1 cellular context compared by ENCODE assay signal in the genomic region with DNA sequence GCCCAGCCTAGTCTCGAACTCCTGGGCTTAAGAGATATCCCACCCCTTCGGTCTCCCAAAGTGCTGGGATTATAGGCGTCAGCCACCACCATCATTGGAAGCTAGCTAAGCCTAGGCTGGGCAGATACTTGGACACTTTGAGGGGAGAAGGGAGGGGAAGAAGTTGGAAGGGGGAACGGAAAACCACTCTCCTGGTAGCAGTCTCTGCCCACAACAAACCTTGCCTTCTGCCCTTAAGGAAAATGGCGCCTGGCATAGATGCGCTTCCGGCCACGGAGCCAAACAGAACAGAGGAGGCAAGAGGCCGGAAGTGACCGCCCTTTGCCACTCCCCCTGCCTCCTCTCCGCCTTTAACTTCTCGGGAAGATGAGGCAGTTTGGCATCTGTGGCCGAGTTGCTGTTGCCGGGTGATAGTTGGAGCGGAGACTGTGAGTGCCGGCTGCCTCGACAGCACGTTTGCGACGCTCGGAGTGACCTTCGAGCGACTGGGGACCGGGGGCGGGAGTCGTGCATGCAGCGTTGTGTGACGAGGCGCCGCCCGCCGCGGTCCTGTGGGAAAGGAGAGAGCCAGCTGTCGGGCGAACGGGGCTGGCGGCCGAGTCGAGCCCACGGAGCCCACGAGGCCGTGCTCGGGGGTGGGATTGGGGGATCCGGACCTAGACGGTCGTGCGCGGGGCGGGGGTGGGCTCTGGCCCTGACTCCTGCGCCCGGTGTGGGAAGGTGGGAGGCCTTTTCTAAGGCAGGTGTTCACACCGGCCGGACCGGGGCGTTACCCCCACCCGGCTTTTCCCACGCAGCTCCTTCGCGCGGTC.
TF ChIP-seq lines count a peak whose summit lies in the region.

A gene (plus strand): TSS at position 327 of the 812 bp plus-strand sequence. CDS start 1,143 bp downstream, outside the sequence.

TF ChIP-seq in K562, 482 proteins besides CTCF, POLR2A, EP300 and RAD21 (continued from another document and continues in another):
- TF ChIP-seq TOE1 (IDR thresholded peaks at IDR 0.05; ENCODE audit: borderline replicate concordance) (peak; percentile 15; the same call in 1 of the 2 replicates), TOE1 (CRISPR knock-in tag; IDR thresholded peaks at IDR 0.05; ENCODE audit: borderline replicate concordance, low read depth) (no peak), U2AF2 (optimal IDR thresholded peaks at IDR 0.05; ENCODE audit: low read depth, low read length) (no peak), BDP1 (IDR thresholded peaks at IDR 0.05; ENCODE audit: insufficient read depth, insufficient read length) (no peak), POLR2G (IDR thresholded peaks at IDR 0.05; ENCODE audit: low read depth, low read length) (peak; percentile 94), ZNF431 (CRISPR knock-in tag; IDR thresholded peaks at IDR 0.05) (no peak), SIN3A (IDR thresholded peaks at IDR 0.05; ENCODE audit: borderline replicate concordance in 2 of 2, control insufficient read depth in 1 of 2, low read depth in 2 of 2, low read length in 2 of 2) (peak; percentile 71 to 78; a peak in 3 of 4 replicates), CREM (IDR thresholded peaks at IDR 0.05; ENCODE audit: low read depth) (peak; percentile 83), ZNF165 (CRISPR knock-in tag; IDR thresholded peaks at IDR 0.05; ENCODE audit: borderline replicate concordance) (no peak), TAF1 (IDR thresholded peaks at IDR 0.05; ENCODE audit: control insufficient read depth, extremely low read depth, insufficient read depth, low read length, severe bottlenecking) (peak; percentile 52), FOSL1 (tag; conservative IDR thresholded peaks at IDR 0.05) (0 out of 2 replicates have a peak, but pooled peaks have one; percentile 35), ADNP (tag; IDR thresholded peaks at IDR 0.05) (no peak), HOXB6 (CRISPR knock-in tag; IDR thresholded peaks at IDR 0.05; ENCODE audit: borderline replicate concordance) (no peak), MEF2D (tag; conservative IDR thresholded peaks at IDR 0.05; ENCODE audit: low read depth) (no peak), SMAD2 (IDR thresholded peaks at IDR 0.05; ENCODE audit: low read depth, low read length) (no peak), ZBED1 (IDR thresholded peaks at IDR 0.05) (no peak), EZH2 (IDR thresholded peaks at IDR 0.05; ENCODE audit: borderline replicate concordance, low read depth, low read length) (no peak), IFI16 (CRISPR knock-in tag; IDR thresholded peaks at IDR 0.05) (no peak), SNRNP70 (optimal IDR thresholded peaks at IDR 0.05; ENCODE audit: low read depth, low read length) (no peak), CBX8 (IDR thresholded peaks at IDR 0.05; ENCODE audit: borderline replicate concordance, extremely low read depth, low read depth, low read length, poor library complexity, severe bottlenecking) (no peak), BCOR (IDR thresholded peaks at IDR 0.05) (no peak), ZNF3 (CRISPR knock-in tag; IDR thresholded peaks at IDR 0.05) (no peak), CBX1 (IDR thresholded peaks at IDR 0.05; ENCODE audit: low read depth) (0 out of 2 replicates have a peak, but pooled peaks have one; percentile 71), KDM5B (IDR thresholded peaks at IDR 0.05; ENCODE audit: insufficient replicate concordance, low read depth, low read length) (peak; percentile 73), ZNF785 (CRISPR knock-in tag; IDR thresholded peaks at IDR 0.05) (no peak), TCF3 (CRISPR knock-in tag; IDR thresholded peaks at IDR 0.05) (no peak; the same call in 1 of the 2 replicates), ZNF140 (CRISPR knock-in tag; IDR thresholded peaks at IDR 0.05) (no peak), PHTF2 (CRISPR knock-in tag; IDR thresholded peaks at IDR 0.05) (no peak), ZNF146 (CRISPR knock-in tag; IDR thresholded peaks at IDR 0.05; ENCODE audit: unreplicated experiment) (no peak), NR4A1 (CRISPR knock-in tag; IDR thresholded peaks at IDR 0.05) (no peak), NR4A1 (tag; IDR thresholded peaks at IDR 0.05) (no peak), OTX1 (CRISPR knock-in tag; IDR thresholded peaks at IDR 0.05) (no peak)
- TF ChIP-seq, protein P1, sequence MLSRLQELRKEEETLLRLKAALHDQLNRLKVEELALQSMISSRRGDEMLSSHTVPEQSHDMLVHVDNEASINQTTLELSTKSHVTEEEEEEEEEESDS (CRISPR knock-in tag; IDR thresholded peaks at IDR 0.05) = no peak
- TF ChIP-seq, protein P2, sequence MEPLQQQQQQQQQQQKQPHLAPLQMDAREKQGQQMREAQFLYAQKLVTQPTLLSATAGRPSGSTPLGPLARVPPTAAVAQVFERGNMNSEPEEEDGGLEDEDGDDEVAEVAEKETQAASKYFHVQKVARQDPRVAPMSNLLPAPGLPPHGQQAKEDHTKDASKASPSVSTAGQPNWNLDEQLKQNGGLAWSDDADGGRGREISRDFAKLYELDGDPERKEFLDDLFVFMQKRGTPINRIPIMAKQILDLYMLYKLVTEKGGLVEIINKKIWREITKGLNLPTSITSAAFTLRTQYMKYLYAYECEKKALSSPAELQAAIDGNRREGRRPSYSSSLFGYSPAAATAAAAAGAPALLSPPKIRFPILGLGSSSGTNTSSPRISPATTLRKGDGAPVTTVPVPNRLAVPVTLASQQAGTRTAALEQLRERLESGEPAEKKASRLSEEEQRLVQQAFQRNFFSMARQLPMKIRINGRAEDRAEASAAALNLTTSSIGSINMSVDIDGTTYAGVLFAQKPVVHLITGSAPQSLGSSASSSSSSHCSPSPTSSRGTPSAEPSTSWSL (CRISPR knock-in tag; IDR thresholded peaks at IDR 0.05; ENCODE audit: borderline replicate concordance) = no peak
- TF ChIP-seq, protein P3, sequence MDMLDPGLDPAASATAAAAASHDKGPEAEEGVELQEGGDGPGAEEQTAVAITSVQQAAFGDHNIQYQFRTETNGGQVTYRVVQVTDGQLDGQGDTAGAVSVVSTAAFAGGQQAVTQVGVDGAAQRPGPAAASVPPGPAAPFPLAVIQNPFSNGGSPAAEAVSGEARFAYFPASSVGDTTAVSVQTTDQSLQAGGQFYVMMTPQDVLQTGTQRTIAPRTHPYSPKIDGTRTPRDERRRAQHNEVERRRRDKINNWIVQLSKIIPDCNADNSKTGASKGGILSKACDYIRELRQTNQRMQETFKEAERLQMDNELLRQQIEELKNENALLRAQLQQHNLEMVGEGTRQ (CRISPR knock-in tag; IDR thresholded peaks at IDR 0.05) = no peak
- TF ChIP-seq, protein P4, sequence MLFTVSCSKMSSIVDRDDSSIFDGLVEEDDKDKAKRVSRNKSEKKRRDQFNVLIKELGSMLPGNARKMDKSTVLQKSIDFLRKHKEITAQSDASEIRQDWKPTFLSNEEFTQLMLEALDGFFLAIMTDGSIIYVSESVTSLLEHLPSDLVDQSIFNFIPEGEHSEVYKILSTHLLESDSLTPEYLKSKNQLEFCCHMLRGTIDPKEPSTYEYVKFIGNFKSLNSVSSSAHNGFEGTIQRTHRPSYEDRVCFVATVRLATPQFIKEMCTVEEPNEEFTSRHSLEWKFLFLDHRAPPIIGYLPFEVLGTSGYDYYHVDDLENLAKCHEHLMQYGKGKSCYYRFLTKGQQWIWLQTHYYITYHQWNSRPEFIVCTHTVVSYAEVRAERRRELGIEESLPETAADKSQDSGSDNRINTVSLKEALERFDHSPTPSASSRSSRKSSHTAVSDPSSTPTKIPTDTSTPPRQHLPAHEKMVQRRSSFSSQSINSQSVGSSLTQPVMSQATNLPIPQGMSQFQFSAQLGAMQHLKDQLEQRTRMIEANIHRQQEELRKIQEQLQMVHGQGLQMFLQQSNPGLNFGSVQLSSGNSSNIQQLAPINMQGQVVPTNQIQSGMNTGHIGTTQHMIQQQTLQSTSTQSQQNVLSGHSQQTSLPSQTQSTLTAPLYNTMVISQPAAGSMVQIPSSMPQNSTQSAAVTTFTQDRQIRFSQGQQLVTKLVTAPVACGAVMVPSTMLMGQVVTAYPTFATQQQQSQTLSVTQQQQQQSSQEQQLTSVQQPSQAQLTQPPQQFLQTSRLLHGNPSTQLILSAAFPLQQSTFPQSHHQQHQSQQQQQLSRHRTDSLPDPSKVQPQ (CRISPR knock-in tag; IDR thresholded peaks at IDR 0.05; ENCODE audit: borderline replicate concordance) = no peak
- TF ChIP-seq, protein P5, sequence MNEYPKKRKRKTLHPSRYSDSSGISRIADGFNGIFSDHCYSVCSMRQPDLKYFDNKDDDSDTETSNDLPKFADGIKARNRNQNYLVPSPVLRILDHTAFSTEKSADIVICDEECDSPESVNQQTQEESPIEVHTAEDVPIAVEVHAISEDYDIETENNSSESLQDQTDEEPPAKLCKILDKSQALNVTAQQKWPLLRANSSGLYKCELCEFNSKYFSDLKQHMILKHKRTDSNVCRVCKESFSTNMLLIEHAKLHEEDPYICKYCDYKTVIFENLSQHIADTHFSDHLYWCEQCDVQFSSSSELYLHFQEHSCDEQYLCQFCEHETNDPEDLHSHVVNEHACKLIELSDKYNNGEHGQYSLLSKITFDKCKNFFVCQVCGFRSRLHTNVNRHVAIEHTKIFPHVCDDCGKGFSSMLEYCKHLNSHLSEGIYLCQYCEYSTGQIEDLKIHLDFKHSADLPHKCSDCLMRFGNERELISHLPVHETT (CRISPR knock-in tag; conservative IDR thresholded peaks at IDR 0.05 in 1 of 2, IDR thresholded peaks at IDR 0.05 in 1 of 2) = no peak
- TF ChIP-seq, protein P6, sequence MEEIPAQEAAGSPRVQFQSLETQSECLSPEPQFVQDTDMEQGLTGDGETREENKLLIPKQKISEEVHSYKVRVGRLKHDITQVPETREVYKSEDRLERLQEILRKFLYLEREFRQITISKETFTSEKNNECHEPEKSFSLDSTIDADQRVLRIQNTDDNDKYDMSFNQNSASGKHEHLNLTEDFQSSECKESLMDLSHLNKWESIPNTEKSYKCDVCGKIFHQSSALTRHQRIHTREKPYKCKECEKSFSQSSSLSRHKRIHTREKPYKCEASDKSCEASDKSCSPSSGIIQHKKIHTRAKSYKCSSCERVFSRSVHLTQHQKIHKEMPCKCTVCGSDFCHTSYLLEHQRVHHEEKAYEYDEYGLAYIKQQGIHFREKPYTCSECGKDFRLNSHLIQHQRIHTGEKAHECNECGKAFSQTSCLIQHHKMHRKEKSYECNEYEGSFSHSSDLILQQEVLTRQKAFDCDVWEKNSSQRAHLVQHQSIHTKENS (CRISPR knock-in tag; IDR thresholded peaks at IDR 0.05) = no peak
- TF ChIP-seq, protein P7, sequence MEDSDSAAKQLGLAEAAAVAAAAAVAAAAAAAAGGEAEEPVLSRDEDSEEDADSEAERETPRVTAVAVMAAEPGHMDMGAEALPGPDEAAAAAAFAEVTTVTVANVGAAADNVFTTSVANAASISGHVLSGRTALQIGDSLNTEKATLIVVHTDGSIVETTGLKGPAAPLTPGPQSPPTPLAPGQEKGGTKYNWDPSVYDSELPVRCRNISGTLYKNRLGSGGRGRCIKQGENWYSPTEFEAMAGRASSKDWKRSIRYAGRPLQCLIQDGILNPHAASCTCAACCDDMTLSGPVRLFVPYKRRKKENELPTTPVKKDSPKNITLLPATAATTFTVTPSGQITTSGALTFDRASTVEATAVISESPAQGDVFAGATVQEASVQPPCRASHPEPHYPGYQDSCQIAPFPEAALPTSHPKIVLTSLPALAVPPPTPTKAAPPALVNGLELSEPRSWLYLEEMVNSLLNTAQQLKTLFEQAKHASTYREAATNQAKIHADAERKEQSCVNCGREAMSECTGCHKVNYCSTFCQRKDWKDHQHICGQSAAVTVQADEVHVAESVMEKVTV (CRISPR knock-in tag; IDR thresholded peaks at IDR 0.05) = no peak
- TF ChIP-seq, protein P8, sequence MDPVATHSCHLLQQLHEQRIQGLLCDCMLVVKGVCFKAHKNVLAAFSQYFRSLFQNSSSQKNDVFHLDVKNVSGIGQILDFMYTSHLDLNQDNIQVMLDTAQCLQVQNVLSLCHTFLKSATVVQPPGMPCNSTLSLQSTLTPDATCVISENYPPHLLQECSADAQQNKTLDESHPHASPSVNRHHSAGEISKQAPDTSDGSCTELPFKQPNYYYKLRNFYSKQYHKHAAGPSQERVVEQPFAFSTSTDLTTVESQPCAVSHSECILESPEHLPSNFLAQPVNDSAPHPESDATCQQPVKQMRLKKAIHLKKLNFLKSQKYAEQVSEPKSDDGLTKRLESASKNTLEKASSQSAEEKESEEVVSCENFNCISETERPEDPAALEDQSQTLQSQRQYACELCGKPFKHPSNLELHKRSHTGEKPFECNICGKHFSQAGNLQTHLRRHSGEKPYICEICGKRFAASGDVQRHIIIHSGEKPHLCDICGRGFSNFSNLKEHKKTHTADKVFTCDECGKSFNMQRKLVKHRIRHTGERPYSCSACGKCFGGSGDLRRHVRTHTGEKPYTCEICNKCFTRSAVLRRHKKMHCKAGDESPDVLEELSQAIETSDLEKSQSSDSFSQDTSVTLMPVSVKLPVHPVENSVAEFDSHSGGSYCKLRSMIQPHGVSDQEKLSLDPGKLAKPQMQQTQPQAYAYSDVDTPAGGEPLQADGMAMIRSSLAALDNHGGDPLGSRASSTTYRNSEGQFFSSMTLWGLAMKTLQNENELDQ (CRISPR knock-in tag; IDR thresholded peaks at IDR 0.05; ENCODE audit: borderline replicate concordance) = no peak
- TF ChIP-seq, protein P9, sequence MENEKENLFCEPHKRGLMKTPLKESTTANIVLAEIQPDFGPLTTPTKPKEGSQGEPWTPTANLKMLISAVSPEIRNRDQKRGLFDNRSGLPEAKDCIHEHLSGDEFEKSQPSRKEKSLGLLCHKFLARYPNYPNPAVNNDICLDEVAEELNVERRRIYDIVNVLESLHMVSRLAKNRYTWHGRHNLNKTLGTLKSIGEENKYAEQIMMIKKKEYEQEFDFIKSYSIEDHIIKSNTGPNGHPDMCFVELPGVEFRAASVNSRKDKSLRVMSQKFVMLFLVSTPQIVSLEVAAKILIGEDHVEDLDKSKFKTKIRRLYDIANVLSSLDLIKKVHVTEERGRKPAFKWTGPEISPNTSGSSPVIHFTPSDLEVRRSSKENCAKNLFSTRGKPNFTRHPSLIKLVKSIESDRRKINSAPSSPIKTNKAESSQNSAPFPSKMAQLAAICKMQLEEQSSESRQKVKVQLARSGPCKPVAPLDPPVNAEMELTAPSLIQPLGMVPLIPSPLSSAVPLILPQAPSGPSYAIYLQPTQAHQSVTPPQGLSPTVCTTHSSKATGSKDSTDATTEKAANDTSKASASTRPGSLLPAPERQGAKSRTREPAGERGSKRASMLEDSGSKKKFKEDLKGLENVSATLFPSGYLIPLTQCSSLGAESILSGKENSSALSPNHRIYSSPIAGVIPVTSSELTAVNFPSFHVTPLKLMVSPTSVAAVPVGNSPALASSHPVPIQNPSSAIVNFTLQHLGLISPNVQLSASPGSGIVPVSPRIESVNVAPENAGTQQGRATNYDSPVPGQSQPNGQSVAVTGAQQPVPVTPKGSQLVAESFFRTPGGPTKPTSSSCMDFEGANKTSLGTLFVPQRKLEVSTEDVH (IDR thresholded peaks at IDR 0.05; ENCODE audit: low read depth, partially characterized antibody) = peak; percentile 76
- TF ChIP-seq, protein P10, sequence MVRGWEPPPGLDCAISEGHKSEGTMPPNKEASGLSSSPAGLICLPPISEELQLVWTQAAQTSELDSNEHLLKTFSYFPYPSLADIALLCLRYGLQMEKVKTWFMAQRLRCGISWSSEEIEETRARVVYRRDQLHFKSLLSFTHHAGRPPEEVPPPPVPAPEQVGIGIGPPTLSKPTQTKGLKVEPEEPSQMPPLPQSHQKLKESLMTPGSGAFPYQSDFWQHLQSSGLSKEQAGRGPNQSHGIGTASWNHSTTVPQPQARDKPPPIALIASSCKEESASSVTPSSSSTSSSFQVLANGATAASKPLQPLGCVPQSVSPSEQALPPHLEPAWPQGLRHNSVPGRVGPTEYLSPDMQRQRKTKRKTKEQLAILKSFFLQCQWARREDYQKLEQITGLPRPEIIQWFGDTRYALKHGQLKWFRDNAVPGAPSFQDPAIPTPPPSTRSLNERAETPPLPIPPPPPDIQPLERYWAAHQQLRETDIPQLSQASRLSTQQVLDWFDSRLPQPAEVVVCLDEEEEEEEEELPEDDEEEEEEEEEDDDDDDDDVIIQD (CRISPR knock-in tag; IDR thresholded peaks at IDR 0.05) = no peak
